Comparison of ENCODE assay signal across 8 cellular contexts in the genomic region with DNA sequence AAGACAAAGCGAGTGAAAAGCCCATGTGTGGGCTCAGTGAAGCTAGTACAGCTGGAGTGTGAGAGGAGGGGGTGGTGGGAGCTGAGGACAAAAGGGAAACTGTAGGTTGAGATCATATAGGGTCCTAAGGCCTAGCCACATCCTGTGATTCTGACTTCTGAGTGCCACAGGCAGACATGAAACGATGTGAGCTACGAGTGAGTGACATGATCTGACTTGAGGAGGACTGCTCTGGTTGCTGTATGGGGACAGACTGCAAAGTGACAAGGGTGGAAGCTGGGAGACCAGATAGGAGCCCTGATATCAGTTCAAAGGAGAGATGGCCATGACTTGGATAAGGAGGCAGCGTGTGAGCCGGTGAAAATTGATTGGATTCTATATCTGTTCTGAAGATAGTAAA.
DNase-seq lines count a peak whose midpoint lies in the region; ATAC-seq, FAIRE-seq and TF ChIP-seq lines count a peak whose summit lies in the region.

No MANE protein-coding gene starts in this region.

- no peak overlapping the region for H3K4me3 Mint-ChIP-seq in WTC11

- peaks cover 0 to 3% of the 10 kb centered on the region in 2 donors for H3K36me3 ChIP-seq in small intestine (ENCODE audit: control insufficient read depth in 2 of 2, insufficient read depth in 2 of 2, low read length in 2 of 2)

- CTCF ChIA-PET in WTC11 (lab: Charles Lee) = no interaction called here

- no peaks in the 10 kb centered on the region for H3K9me3 ChIP-seq in small intestine (ENCODE audit: control insufficient read depth, low read depth)

- 72 to 86% (median 73%) methylated on average over 5 of the region's 5 CpGs for WGBS in small intestine, 3 donors

- DNase-seq in activated T-cell treated with anti-CD3 and anti-CD28 coated beads for 1 hour (ENCODE audit: low read depth) (peak; percentile 20), small intestine (peak; percentile 45), NCI-H1436 (lab: John Stamatoyannopoulos, UW) (no peak), WTC11 (ENCODE audit: low spot score) (no peak), GOT3 (lab: John Stamatoyannopoulos, UW) (no peak), omental fat pad (ENCODE audit: low spot score) (no peak)

- H3K27me3 Mint-ChIP-seq in WTC11 (ENCODE audit: low read depth) = no peaks in the 10 kb centered on the region

- H3K4me1 ChIP-seq in small intestine (ENCODE audit: control insufficient read depth in 2 of 2, insufficient read depth in 1 of 2, low read depth in 1 of 2, low read length in 1 of 2) = peaks cover 4% of the 10 kb centered on the region in 2 donors

- peak; percentile 83 for ATAC-seq in GM19043 (IDR thresholded peaks at IDR 0.05; ENCODE audit: low read depth, unreplicated experiment)
- ATAC-seq in HG03108 (IDR thresholded peaks at IDR 0.05; ENCODE audit: unreplicated experiment) = peak; percentile 78
- ATAC-seq in WTC11 = no peak
- ATAC-seq in omental fat pad (ENCODE audit: low FRiP score) = no peak

- no peak for FAIRE-seq in small intestine (lab: Jason Lieb, UNC)

- H3K4me1 Mint-ChIP-seq in WTC11 = no peaks in the 10 kb centered on the region

- POLR2A ChIA-PET in WTC11 (lab: Charles Lee) = interaction anchor here (0.7 kb wide), 1 partner anchor 27 kb away, joined by 4 read pairs; no protein-coding TSS in a partner anchor

- H3K27me3 ChIP-seq in small intestine (ENCODE audit: control insufficient read depth in 2 of 2, insufficient read depth in 2 of 2, low read length in 2 of 2) = no peaks in the 10 kb centered on the region

- no peaks in the 10 kb centered on the region for H3K36me3 Mint-ChIP-seq in WTC11

- H3K9me3 Mint-ChIP-seq in WTC11 = no peaks in the 10 kb centered on the region

- peak overlapping the region; percentile 46 to 80 for H3K27ac ChIP-seq in small intestine (ENCODE audit: low read depth in 1 of 2, low read length in 1 of 2)

- no peak for TF ChIP-seq CTCF in WTC11 (IDR thresholded peaks at IDR 0.05)
- no peak for TF ChIP-seq CTCF in omental fat pad (IDR thresholded peaks at IDR 0.05)

- no peak overlapping the region for H3K27ac Mint-ChIP-seq in WTC11

- H3K4me3 ChIP-seq in small intestine (ENCODE audit: low read depth in 1 of 2, low read length in 2 of 2) = peak overlapping the region in 1 of 2 donors; percentile 17

TF ChIP-seq in WTC11, 78 proteins besides CTCF, POLR2A, EP300 and RAD21 (continues in another document):
- TF ChIP-seq NR2C2 (CRISPR knock-in tag; IDR thresholded peaks at IDR 0.05) = no peak
- TF ChIP-seq, protein P1, sequence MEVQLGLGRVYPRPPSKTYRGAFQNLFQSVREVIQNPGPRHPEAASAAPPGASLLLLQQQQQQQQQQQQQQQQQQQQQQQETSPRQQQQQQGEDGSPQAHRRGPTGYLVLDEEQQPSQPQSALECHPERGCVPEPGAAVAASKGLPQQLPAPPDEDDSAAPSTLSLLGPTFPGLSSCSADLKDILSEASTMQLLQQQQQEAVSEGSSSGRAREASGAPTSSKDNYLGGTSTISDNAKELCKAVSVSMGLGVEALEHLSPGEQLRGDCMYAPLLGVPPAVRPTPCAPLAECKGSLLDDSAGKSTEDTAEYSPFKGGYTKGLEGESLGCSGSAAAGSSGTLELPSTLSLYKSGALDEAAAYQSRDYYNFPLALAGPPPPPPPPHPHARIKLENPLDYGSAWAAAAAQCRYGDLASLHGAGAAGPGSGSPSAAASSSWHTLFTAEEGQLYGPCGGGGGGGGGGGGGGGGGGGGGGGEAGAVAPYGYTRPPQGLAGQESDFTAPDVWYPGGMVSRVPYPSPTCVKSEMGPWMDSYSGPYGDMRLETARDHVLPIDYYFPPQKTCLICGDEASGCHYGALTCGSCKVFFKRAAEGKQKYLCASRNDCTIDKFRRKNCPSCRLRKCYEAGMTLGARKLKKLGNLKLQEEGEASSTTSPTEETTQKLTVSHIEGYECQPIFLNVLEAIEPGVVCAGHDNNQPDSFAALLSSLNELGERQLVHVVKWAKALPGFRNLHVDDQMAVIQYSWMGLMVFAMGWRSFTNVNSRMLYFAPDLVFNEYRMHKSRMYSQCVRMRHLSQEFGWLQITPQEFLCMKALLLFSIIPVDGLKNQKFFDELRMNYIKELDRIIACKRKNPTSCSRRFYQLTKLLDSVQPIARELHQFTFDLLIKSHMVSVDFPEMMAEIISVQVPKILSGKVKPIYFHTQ (CRISPR knock-in tag; IDR thresholded peaks at IDR 0.05) = no peak
- TF ChIP-seq IRF1 (CRISPR knock-in tag; IDR thresholded peaks at IDR 0.05) = no peak
- TF ChIP-seq IRF2 (CRISPR knock-in tag; IDR thresholded peaks at IDR 0.05; ENCODE audit: borderline replicate concordance, low read depth) = no peak
- no peak for TF ChIP-seq NFYB (CRISPR knock-in tag; conservative IDR thresholded peaks at IDR 0.05; ENCODE audit: low read depth)
- TF ChIP-seq MLX (CRISPR knock-in tag; IDR thresholded peaks at IDR 0.05) = no peak
- TF ChIP-seq ZNF532 (CRISPR knock-in tag; IDR thresholded peaks at IDR 0.05; ENCODE audit: borderline replicate concordance) = no peak
- no peak for TF ChIP-seq NFATC4 (CRISPR knock-in tag; IDR thresholded peaks at IDR 0.05)
- no peak for TF ChIP-seq TP53 (CRISPR knock-in tag; IDR thresholded peaks at IDR 0.05)
- no peak for TF ChIP-seq ZNF121 (CRISPR knock-in tag; IDR thresholded peaks at IDR 0.05)
- no peak for TF ChIP-seq MYBL2 (CRISPR knock-in tag; IDR thresholded peaks at IDR 0.05)
- TF ChIP-seq FOXK1 (CRISPR knock-in tag; IDR thresholded peaks at IDR 0.05) = no peak
- no peak for TF ChIP-seq ZBTB21 (CRISPR knock-in tag; IDR thresholded peaks at IDR 0.05; ENCODE audit: borderline replicate concordance)
- TF ChIP-seq, protein P2, sequence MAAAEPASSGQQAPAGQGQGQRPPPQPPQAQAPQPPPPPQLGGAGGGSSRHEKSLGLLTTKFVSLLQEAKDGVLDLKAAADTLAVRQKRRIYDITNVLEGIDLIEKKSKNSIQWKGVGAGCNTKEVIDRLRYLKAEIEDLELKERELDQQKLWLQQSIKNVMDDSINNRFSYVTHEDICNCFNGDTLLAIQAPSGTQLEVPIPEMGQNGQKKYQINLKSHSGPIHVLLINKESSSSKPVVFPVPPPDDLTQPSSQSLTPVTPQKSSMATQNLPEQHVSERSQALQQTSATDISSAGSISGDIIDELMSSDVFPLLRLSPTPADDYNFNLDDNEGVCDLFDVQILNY (CRISPR knock-in tag; IDR thresholded peaks at IDR 0.05) = no peak
- TF ChIP-seq SMAD4 (CRISPR knock-in tag; IDR thresholded peaks at IDR 0.05) = no peak
- no peak for TF ChIP-seq ZMAT4 (CRISPR knock-in tag; IDR thresholded peaks at IDR 0.05)
- no peak for TF ChIP-seq SP1 (CRISPR knock-in tag; conservative IDR thresholded peaks at IDR 0.05)

Comparison
In these comparisons a context has a peak if more than half of its experiments do, and no peak if none do; other contexts are left out.
1. ATAC-seq: peak in GM19043 (single experiment) and HG03108 (single experiment); none in WTC11 (single experiment) and omental fat pad (single experiment).
2. DNase-seq: peak in activated T-cell treated with anti-CD3 and anti-CD28 coated beads for 1 hour (single experiment) and small intestine (single experiment); none in NCI-H1436 (single experiment), WTC11 (single experiment), GOT3 (single experiment) and omental fat pad (single experiment).